In the genomic region with DNA sequence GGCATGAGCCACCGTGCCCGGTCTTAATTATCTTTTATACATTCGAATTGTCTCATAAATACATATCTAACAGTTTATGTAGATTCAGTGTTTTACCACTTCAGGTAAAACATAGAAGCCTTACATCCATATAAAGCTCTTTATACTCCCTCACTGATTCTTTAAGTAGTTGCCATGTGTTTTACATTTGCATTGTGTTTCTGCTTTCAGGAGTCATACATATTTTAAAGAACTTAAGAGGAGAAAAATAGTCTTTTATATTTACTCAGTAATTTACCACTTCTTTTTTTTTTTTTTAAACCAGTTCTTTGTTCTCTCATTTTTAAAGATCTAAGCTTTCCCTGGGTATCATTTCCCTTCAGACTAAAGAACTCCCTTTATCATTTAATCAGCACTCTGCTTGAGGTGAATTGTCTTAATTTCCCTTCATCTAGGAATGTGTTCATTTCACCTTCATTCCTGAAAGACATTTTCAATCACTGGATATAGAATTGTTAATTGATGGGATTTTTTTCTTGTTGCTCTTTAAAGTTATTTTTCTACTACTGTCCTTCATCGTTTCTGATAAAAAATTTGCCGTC, we compare ENCODE assay signal across 19 cellular contexts.
A peak's percentile ranks its signal among the peaks of the same experiment; 100 is the strongest.
DNase-seq lines count a peak whose midpoint lies in the region; ATAC-seq and TF ChIP-seq lines count a peak whose summit lies in the region.
"Had no signal": no experiment of that assay in that cellular context is flagged by ENCODE, and none has a peak within 500 bp of the region (broad histone marks: within the 10 kb centered on the region; RNA-seq: fewer than 3 reads in every experiment).

No MANE protein-coding gene starts in this region.

- peaks cover 19 to 71% (median 37%) of the 10 kb centered on the region in 4 donors for H3K4me1 Mint-ChIP-seq in CD4-positive, alpha-beta memory T cell
- H3K4me1 Mint-ChIP-seq in chondrocyte (ENCODE audit: low read depth) = peaks cover 24% of the 10 kb centered on the region
- H3K4me1 Mint-ChIP-seq in naive thymus-derived CD8-positive, alpha-beta T cell = peaks cover 3 to 53% (median 31%) of the 10 kb centered on the region in 4 donors
- peaks cover 8% of the 10 kb centered on the region for H3K4me1 Mint-ChIP-seq in activated CD4-positive, alpha-beta T cell treated with anti-CD3 and anti-CD28 coated beads, Interleukin-2, amount 10 ng/mL, durations not matched to agents 24 days and 14 days

- intact Hi-C loops in CD4-positive, alpha-beta memory T cell (cut with micrococcal nuclease) = loop anchor here (5.0 kb wide), 1 partner anchor 37 kb away; no protein-coding TSS in a partner anchor
- intact Hi-C loops in activated CD4-positive, alpha-beta T cell treated with anti-CD3 and anti-CD28 coated beads, Interleukin-2, amount 10 ng/mL, durations not matched to agents 24 days and 14 days (cut with micrococcal nuclease) = no loop called here

- no peak overlapping the region for H3K4me3 ChIP-seq in CD4-positive, alpha-beta memory T cell (ENCODE audit: low read length in 2 of 2)
- no peak overlapping the region for H3K4me3 ChIP-seq in HEK293 (ENCODE audit: low read depth, low read length)

- H3K27ac Mint-ChIP-seq in CD4-positive, alpha-beta memory T cell = peak overlapping the region in 6 of 7 donors; percentile 45 to 81 (median 56)
- H3K27ac Mint-ChIP-seq in chondrocyte (ENCODE audit: unreplicated experiment) = peak overlapping the region; percentile 49
- H3K27ac Mint-ChIP-seq in naive thymus-derived CD8-positive, alpha-beta T cell = peak overlapping the region; percentile 12 to 90 (median 60)
- H3K27ac Mint-ChIP-seq in activated CD4-positive, alpha-beta T cell treated with anti-CD3 and anti-CD28 coated beads, Interleukin-2, amount 10 ng/mL, durations not matched to agents 24 days and 14 days = no peak overlapping the region
- H3K27ac Mint-ChIP-seq: B cell, HFFc6 had no signal

- DNase-seq in CD4-positive, alpha-beta memory T cell = no peak
- DNase-seq in chondrocyte (ENCODE audit: low spot score) (no peak), NCI-H1092 treated with DMSO at 0.1 percent for 48 hours (lab: John Stamatoyannopoulos, UW) (no peak), 8988T (no peak)
- DNase-seq in naive thymus-derived CD8-positive, alpha-beta T cell = no peak
- no peak for DNase-seq in activated CD4-positive, alpha-beta T cell treated with anti-CD3 and anti-CD28 coated beads, Interleukin-2, amount 10 ng/mL, durations not matched to agents 24 days and 14 days
- DNase-seq: GF-D8, GOT3, HFFc6, NCI-H1105 treated with DMSO at 0.1 percent for 48 hours, NCI-H187, NCI-H2171, NCI-H446, NCI-H748 treated with DMSO at 0.1 percent for 48 hours, OCI-M1, SIG-M5 had no signal

- H3K36me3 Mint-ChIP-seq in CD4-positive, alpha-beta memory T cell = peaks cover 5 to 17% of the 10 kb centered on the region in 2 donors
- H3K36me3 Mint-ChIP-seq in chondrocyte (ENCODE audit: low read depth) = no peaks in the 10 kb centered on the region
- H3K36me3 Mint-ChIP-seq in naive thymus-derived CD8-positive, alpha-beta T cell = peaks cover 4 to 5% (median 5%) of the 10 kb centered on the region in 3 donors
- H3K36me3 Mint-ChIP-seq in activated CD4-positive, alpha-beta T cell treated with anti-CD3 and anti-CD28 coated beads, Interleukin-2, amount 10 ng/mL, durations not matched to agents 24 days and 14 days (ENCODE audit: low read depth) = peaks cover 11% of the 10 kb centered on the region

- peaks cover 0 to 3% (median 0%) of the 10 kb centered on the region in 8 donors for H3K9me3 Mint-ChIP-seq in CD4-positive, alpha-beta memory T cell
- no peaks in the 10 kb centered on the region for H3K9me3 Mint-ChIP-seq in chondrocyte (ENCODE audit: low read depth)
- H3K9me3 Mint-ChIP-seq in naive thymus-derived CD8-positive, alpha-beta T cell = no peaks in the 10 kb centered on the region
- no peaks in the 10 kb centered on the region for H3K9me3 Mint-ChIP-seq in activated CD4-positive, alpha-beta T cell treated with anti-CD3 and anti-CD28 coated beads, Interleukin-2, amount 10 ng/mL, durations not matched to agents 24 days and 14 days
- H3K9me3 Mint-ChIP-seq: HFFc6 had no signal

- TF ChIP-seq CTCF in HEK293 (tag by site-specific recombination; IDR thresholded peaks at IDR 0.05) = no peak
- TF ChIP-seq CTCF in chondrocyte (IDR thresholded peaks at IDR 0.05) = no peak

- peaks cover 38% of the 10 kb centered on the region for H3K4me1 ChIP-seq in CD4-positive, alpha-beta memory T cell (ENCODE audit: insufficient read depth, low read length)
- peaks cover 26% of the 10 kb centered on the region for H3K4me1 ChIP-seq in HEK293 (ENCODE audit: control insufficient read depth, insufficient read depth, low read length)

- H3K27me3 ChIP-seq in CD4-positive, alpha-beta memory T cell (ENCODE audit: insufficient read depth, low read length) = no peaks in the 10 kb centered on the region

- no peaks in the 10 kb centered on the region for H3K36me3 ChIP-seq in CD4-positive, alpha-beta memory T cell (ENCODE audit: insufficient read depth, low read length)
- H3K36me3 ChIP-seq in HEK293 (ENCODE audit: control insufficient read depth in 2 of 2, insufficient read depth in 1 of 2, low read length in 2 of 2) = peaks cover 6 to 56% of the 10 kb centered on the region in 2 experiments

- ATAC-seq in naive thymus-derived CD8-positive, alpha-beta T cell = no peak
- no peak for ATAC-seq in HG03571 (IDR thresholded peaks at IDR 0.05; ENCODE audit: unreplicated experiment)

- no peaks in the 10 kb centered on the region for H3K9me3 ChIP-seq in CD4-positive, alpha-beta memory T cell (ENCODE audit: control insufficient read depth in 1 of 2, low read length in 2 of 2)
- H3K9me3 ChIP-seq in HEK293 (ENCODE audit: control insufficient read depth, insufficient read depth, low read depth, low read length) = peaks cover 4% of the 10 kb centered on the region

- H3K27me3 Mint-ChIP-seq in CD4-positive, alpha-beta memory T cell = no peaks in the 10 kb centered on the region
- no peaks in the 10 kb centered on the region for H3K27me3 Mint-ChIP-seq in chondrocyte (ENCODE audit: low read depth)
- no peaks in the 10 kb centered on the region for H3K27me3 Mint-ChIP-seq in naive thymus-derived CD8-positive, alpha-beta T cell
- no peaks in the 10 kb centered on the region for H3K27me3 Mint-ChIP-seq in activated CD4-positive, alpha-beta T cell treated with anti-CD3 and anti-CD28 coated beads, Interleukin-2, amount 10 ng/mL, durations not matched to agents 24 days and 14 days
- H3K27me3 Mint-ChIP-seq: B cell had no signal

- H3K27ac ChIP-seq in CD4-positive, alpha-beta memory T cell (ENCODE audit: low read depth, low read length) = no peak overlapping the region
- H3K27ac ChIP-seq in HEK293 (ENCODE audit: extremely low read depth, low read depth, low read length) = no peak overlapping the region

- POLR2A ChIA-PET in CD4-positive, alpha-beta memory T cell (lab: Charles Lee; ENCODE audit: partially characterized antibody) = no interaction called here
- POLR2A ChIA-PET in HEK293 (lab: Yijun Ruan, JAX) = interaction anchor here (0.7 kb wide), 1 partner anchor 12 kb away, joined by 3 read pairs; no protein-coding TSS in a partner anchor
- POLR2A ChIA-PET in naive thymus-derived CD8-positive, alpha-beta T cell (lab: Charles Lee) = no interaction called here

- CTCF ChIA-PET in CD4-positive, alpha-beta memory T cell (lab: Charles Lee; ENCODE audit: partially characterized antibody) = no interaction called here
- CTCF ChIA-PET in HEK293 (lab: Yijun Ruan, JAX) = interaction anchor here (0.6 to 1.2 kb wide), 3 partner anchors 15 to 559 kb away, joined by 3 read pairs; no protein-coding TSS in a partner anchor

- H3K4me3 Mint-ChIP-seq in CD4-positive, alpha-beta memory T cell = peak overlapping the region in 4 of 8 donors; percentile 33 to 54 (median 44)
- H3K4me3 Mint-ChIP-seq in chondrocyte (ENCODE audit: unreplicated experiment) = no peak overlapping the region
- peak overlapping the region in 7 of 10 donors; percentile 17 to 50 (median 36) for H3K4me3 Mint-ChIP-seq in naive thymus-derived CD8-positive, alpha-beta T cell
- H3K4me3 Mint-ChIP-seq in activated CD4-positive, alpha-beta T cell treated with anti-CD3 and anti-CD28 coated beads, Interleukin-2, amount 10 ng/mL, durations not matched to agents 24 days and 14 days = no peak overlapping the region
- H3K4me3 Mint-ChIP-seq: B cell, HFFc6 had no signal

TF ChIP-seq in HEK293, 187 proteins besides CTCF, POLR2A, EP300 and RAD21:
- TF ChIP-seq PRDM1 (tag by site-specific recombination; IDR thresholded peaks at IDR 0.05) (peak; percentile 23; the same call in 1 of the 2 replicates), ZNF747 (tag by site-specific recombination; IDR thresholded peaks at IDR 0.05) (no peak), ZNF623 (tag by site-specific recombination; IDR thresholded peaks at IDR 0.05) (no peak), SCRT2 (tag by site-specific recombination; IDR thresholded peaks at IDR 0.05) (no peak), ZNF133 (tag by site-specific recombination; IDR thresholded peaks at IDR 0.05) (no peak)
- TF ChIP-seq, protein P1, sequence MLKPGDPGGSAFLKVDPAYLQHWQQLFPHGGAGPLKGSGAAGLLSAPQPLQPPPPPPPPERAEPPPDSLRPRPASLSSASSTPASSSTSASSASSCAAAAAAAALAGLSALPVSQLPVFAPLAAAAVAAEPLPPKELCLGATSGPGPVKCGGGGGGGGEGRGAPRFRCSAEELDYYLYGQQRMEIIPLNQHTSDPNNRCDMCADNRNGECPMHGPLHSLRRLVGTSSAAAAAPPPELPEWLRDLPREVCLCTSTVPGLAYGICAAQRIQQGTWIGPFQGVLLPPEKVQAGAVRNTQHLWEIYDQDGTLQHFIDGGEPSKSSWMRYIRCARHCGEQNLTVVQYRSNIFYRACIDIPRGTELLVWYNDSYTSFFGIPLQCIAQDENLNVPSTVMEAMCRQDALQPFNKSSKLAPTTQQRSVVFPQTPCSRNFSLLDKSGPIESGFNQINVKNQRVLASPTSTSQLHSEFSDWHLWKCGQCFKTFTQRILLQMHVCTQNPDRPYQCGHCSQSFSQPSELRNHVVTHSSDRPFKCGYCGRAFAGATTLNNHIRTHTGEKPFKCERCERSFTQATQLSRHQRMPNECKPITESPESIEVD (tag by site-specific recombination; IDR thresholded peaks at IDR 0.05) = 0 out of 2 replicates have a peak, but pooled peaks have one; percentile 31

Comparison
In these comparisons a context has a peak if more than half of its experiments do, and no peak if none do; other contexts are left out.
1. H3K4me3 Mint-ChIP-seq: peak in naive thymus-derived CD8-positive, alpha-beta T cell (7 of 10); none in chondrocyte (single experiment) and activated CD4-positive, alpha-beta T cell treated with anti-CD3 and anti-CD28 coated beads, Interleukin-2, amount 10 ng/mL, durations not matched to agents 24 days and 14 days (single experiment).